In genomic region chr5:73160239-73160671, GRCh38 we compare ENCODE assay signal across 9 cellular contexts. TPM values are rescaled to one million over a fixed set of nuclear protein-coding genes. Genes with fewer than 3 reads are reported as not detected.
DNase-seq lines count a peak whose midpoint lies in the region; ATAC-seq and TF ChIP-seq lines count a peak whose summit lies in the region.
"Had no signal": no experiment of that assay in that cellular context is flagged by ENCODE, and none has a peak within 500 bp of the region (broad histone marks: within the 10 kb centered on the region; RNA-seq: fewer than 3 reads in every experiment).

No MANE protein-coding gene starts in this region.

- CTCF ChIA-PET in MCF 10A (lab: Yijun Ruan, JAX), result interaction anchor here (0.6 to 0.9 kb wide), 2 partner anchors 291 to 303 kb away, joined by 3 to 4 read pairs; no protein-coding TSS in a partner anchor

- H3K9me3 Mint-ChIP-seq in activated T-helper 17 cell treated with anti-CD3 and anti-CD28 coated beads, Interleukin-2, amount 50 U/mL, for 72 hours, result no peaks in the 10 kb centered on the region
- H3K9me3 Mint-ChIP-seq in stimulated activated effector memory CD8-positive, alpha-beta T cell treated with anti-CD3 and anti-CD28 coated beads, Interleukin-12 subunit alpha, Interleukin-12 subunit beta, amount 100 ng/mL, for 72 hours, result no peaks in the 10 kb centered on the region
- no peaks in the 10 kb centered on the region for H3K9me3 Mint-ChIP-seq in MCF 10A (ENCODE audit: unreplicated experiment)

- peak; percentile 13 for DNase-seq in activated CD4-positive, CD25-positive, alpha-beta regulatory T cell treated with anti-CD3 and anti-CD28 coated beads, Interleukin-2, amount 50 U/mL, for 16 hours (ENCODE audit: low read depth, low spot score)
- DNase-seq in activated CD4-positive, CD25-positive, alpha-beta regulatory T cell treated with anti-CD3 and anti-CD28 coated beads, Interleukin-2, amount 50 U/mL, for 72 hours, result no peak
- DNase-seq in Kasumi-1 (lab: John Stamatoyannopoulos, UW) (peak; percentile 21 to 39), hypothalamus (lab: John Stamatoyannopoulos, UW) (no peak), NCI-H82 (lab: John Stamatoyannopoulos, UW) (no peak), MCF 10A (ENCODE audit: unreplicated experiment) (no peak)
- DNase-seq in stimulated activated effector memory CD8-positive, alpha-beta T cell treated with anti-CD3 and anti-CD28 coated beads, Interleukin-12 subunit alpha, Interleukin-12 subunit beta, amount 100 ng/mL, for 72 hours (ENCODE audit: low spot score in 2 of 2), result peak; percentile 21 to 80

- no peaks in the 10 kb centered on the region for H3K36me3 Mint-ChIP-seq in activated T-helper 17 cell treated with anti-CD3 and anti-CD28 coated beads, Interleukin-2, amount 50 U/mL, for 72 hours (ENCODE audit: low read depth)
- H3K36me3 Mint-ChIP-seq in stimulated activated effector memory CD8-positive, alpha-beta T cell treated with anti-CD3 and anti-CD28 coated beads, Interleukin-12 subunit alpha, Interleukin-12 subunit beta, amount 100 ng/mL, for 72 hours, result peaks cover 6% of the 10 kb centered on the region
- H3K36me3 Mint-ChIP-seq in MCF 10A (ENCODE audit: insufficient read depth, unreplicated experiment), result no peaks in the 10 kb centered on the region

- H3K4me3 Mint-ChIP-seq in activated T-helper 17 cell treated with anti-CD3 and anti-CD28 coated beads, Interleukin-2, amount 50 U/mL, for 72 hours, result peak overlapping the region; percentile 38
- H3K4me3 Mint-ChIP-seq in stimulated activated effector memory CD8-positive, alpha-beta T cell treated with anti-CD3 and anti-CD28 coated beads, Interleukin-12 subunit alpha, Interleukin-12 subunit beta, amount 100 ng/mL, for 72 hours, result no peak overlapping the region
- H3K4me3 Mint-ChIP-seq in MCF 10A (ENCODE audit: unreplicated experiment), result no peak overlapping the region

- H3K27me3 Mint-ChIP-seq in activated T-helper 17 cell treated with anti-CD3 and anti-CD28 coated beads, Interleukin-2, amount 50 U/mL, for 72 hours, result peaks cover 58% of the 10 kb centered on the region
- no peaks in the 10 kb centered on the region for H3K27me3 Mint-ChIP-seq in MCF 10A (ENCODE audit: insufficient read depth, unreplicated experiment)

- peaks cover 24% of the 10 kb centered on the region for H3K4me1 Mint-ChIP-seq in activated T-helper 17 cell treated with anti-CD3 and anti-CD28 coated beads, Interleukin-2, amount 50 U/mL, for 72 hours
- peaks cover 24% of the 10 kb centered on the region for H3K4me1 Mint-ChIP-seq in stimulated activated effector memory CD8-positive, alpha-beta T cell treated with anti-CD3 and anti-CD28 coated beads, Interleukin-12 subunit alpha, Interleukin-12 subunit beta, amount 100 ng/mL, for 72 hours
- H3K4me1 Mint-ChIP-seq in MCF 10A (ENCODE audit: insufficient read depth, unreplicated experiment), result peaks cover 5% of the 10 kb centered on the region

- peak; percentile 93 for ATAC-seq in activated T-helper 17 cell treated with anti-CD3 and anti-CD28 coated beads, Interleukin-2, amount 50 U/mL, for 72 hours (replicated peaks)
- ATAC-seq in stimulated activated effector memory CD8-positive, alpha-beta T cell treated with anti-CD3 and anti-CD28 coated beads, Interleukin-12 subunit alpha, Interleukin-12 subunit beta, amount 100 ng/mL, for 72 hours, result peak; percentile 97

- intact Hi-C loops in MCF 10A (cut with micrococcal nuclease), result no loop called here

- POLR2A ChIA-PET in MCF 10A (lab: Yijun Ruan, JAX), result interaction anchor here (0.7 kb wide), 1 partner anchor 8 kb away, joined by 3 read pairs; no protein-coding TSS in a partner anchor

- BruUV-seq in MCF 10A (replicated peaks; lab: Mats Ljungman, UMichigan), result no TSS peak

- peak overlapping the region; percentile 70 for H3K27ac Mint-ChIP-seq in activated T-helper 17 cell treated with anti-CD3 and anti-CD28 coated beads, Interleukin-2, amount 50 U/mL, for 72 hours
- H3K27ac Mint-ChIP-seq in stimulated activated effector memory CD8-positive, alpha-beta T cell treated with anti-CD3 and anti-CD28 coated beads, Interleukin-12 subunit alpha, Interleukin-12 subunit beta, amount 100 ng/mL, for 72 hours, result no peak overlapping the region
- no peak overlapping the region for H3K27ac Mint-ChIP-seq in MCF 10A (ENCODE audit: low read depth, unreplicated experiment)

- no peak for TF ChIP-seq CTCF in MCF 10A (IDR thresholded peaks at IDR 0.05; ENCODE audit: unreplicated experiment)

RNA-seq across cellular contexts. Expression of gene TMEM174, which starts 12.7 kb away (rescaled TPM):
- not detected for total RNA-seq in activated T-helper 17 cell treated with anti-CD3 and anti-CD28 coated beads, Interleukin-2, amount 50 U/mL, for 72 hours
- not detected in 2 replicates for total RNA-seq in MCF 10A (2022)
- total RNA-seq: kidney epithelial cell had no signal

RNA-seq across cellular contexts. Expression of gene TMEM171, which starts 39.9 kb away (rescaled TPM):
- not detected for total RNA-seq in activated T-helper 17 cell treated with anti-CD3 and anti-CD28 coated beads, Interleukin-2, amount 50 U/mL, for 72 hours
- 0.42 and 0.75 TPM in 2 replicates for total RNA-seq in MCF 10A (2022)

Comparison
In these comparisons a context has a peak if more than half of its experiments do, and no peak if none do; other contexts are left out.
1. DNase-seq: peak in activated CD4-positive, CD25-positive, alpha-beta regulatory T cell treated with anti-CD3 and anti-CD28 coated beads, Interleukin-2, amount 50 U/mL, for 16 hours (single experiment), Kasumi-1 (2 of 2) and stimulated activated effector memory CD8-positive, alpha-beta T cell treated with anti-CD3 and anti-CD28 coated beads, Interleukin-12 subunit alpha, Interleukin-12 subunit beta, amount 100 ng/mL, for 72 hours (2 of 2); none in activated CD4-positive, CD25-positive, alpha-beta regulatory T cell treated with anti-CD3 and anti-CD28 coated beads, Interleukin-2, amount 50 U/mL, for 72 hours (single experiment), hypothalamus (0 of 51), NCI-H82 (single experiment) and MCF 10A (single experiment).